Comparison of ENCODE assay signal across 12 cellular contexts in the genomic region with DNA sequence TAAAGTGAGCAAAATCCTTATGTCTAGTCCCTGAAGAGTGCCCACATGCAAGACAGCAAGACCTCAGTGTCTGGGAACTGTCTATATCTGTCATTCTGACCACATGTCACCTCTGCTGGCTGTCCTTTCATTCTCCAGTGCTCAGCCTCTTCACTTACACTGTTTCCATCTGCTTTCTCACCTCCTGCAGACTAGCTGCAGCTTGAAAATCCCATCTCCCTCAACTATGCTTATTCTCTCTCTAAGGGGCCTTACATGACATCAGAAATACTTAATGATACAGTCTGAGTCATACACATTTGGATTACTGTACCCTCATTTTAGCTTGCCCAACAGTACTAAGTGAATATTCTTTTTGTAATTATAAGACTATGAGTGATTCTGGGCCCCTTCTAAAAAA.
DNase-seq lines count a peak whose midpoint lies in the region; ATAC-seq and TF ChIP-seq lines count a peak whose summit lies in the region.
"Had no signal": no experiment of that assay in that cellular context is flagged by ENCODE, and none has a peak within 500 bp of the region (broad histone marks: within the 10 kb centered on the region; RNA-seq: fewer than 3 reads in every experiment).

No MANE protein-coding gene starts in this region.

- H3K27me3 ChIP-seq in breast epithelium = no peaks in the 10 kb centered on the region
- H3K27me3 ChIP-seq in PC-3 (ENCODE audit: low read length) = no peaks in the 10 kb centered on the region
- H3K27me3 ChIP-seq in foreskin keratinocyte = no peaks in the 10 kb centered on the region
- H3K27me3 ChIP-seq: right lobe of liver had no signal

- TF ChIP-seq CTCF in MCF 10A (IDR thresholded peaks at IDR 0.05; ENCODE audit: unreplicated experiment) (no peak), breast epithelium (IDR thresholded peaks at IDR 0.05) (no peak), PC-3 (conservative IDR thresholded peaks at IDR 0.05; ENCODE audit: low read depth, low read length) (no peak), foreskin keratinocyte (conservative IDR thresholded peaks at IDR 0.05) (no peak)

- intact Hi-C loops in MCF 10A (cut with micrococcal nuclease) (no loop called here), breast epithelium (cut with DNase I; ENCODE audit: low total_unique reads) (no loop called here), PC-3 (cut with micrococcal nuclease) (loop anchor here (10.0 kb wide), 1 partner anchor 487 kb away; no protein-coding TSS in a partner anchor)

- TF ChIP-seq POLR2A in breast epithelium (IDR thresholded peaks at IDR 0.05) = no peak

- H3K27me3 Mint-ChIP-seq in MCF 10A (ENCODE audit: insufficient read depth, unreplicated experiment) = no peaks in the 10 kb centered on the region

- H3K27ac ChIP-seq in breast epithelium (no peak overlapping the region), PC-3 (ENCODE audit: low read length) (no peak overlapping the region), foreskin keratinocyte (peak overlapping the region; percentile 0)
- H3K27ac ChIP-seq: right lobe of liver had no signal

- H4K20me1 ChIP-seq in PC-3 (ENCODE audit: low read length) = no peaks in the 10 kb centered on the region

- H3K4me1 Mint-ChIP-seq in MCF 10A (ENCODE audit: insufficient read depth, unreplicated experiment) = peaks cover 25% of the 10 kb centered on the region

- H3F3A ChIP-seq in PC-3 (ENCODE audit: low read length, unreplicated experiment) = no peaks in the 10 kb centered on the region

- H3K9me3 ChIP-seq in breast epithelium (no peaks in the 10 kb centered on the region), PC-3 (ENCODE audit: low read length) (no peaks in the 10 kb centered on the region)
- H3K9me3 ChIP-seq: right lobe of liver had no signal

- no peak overlapping the region for H3K9ac ChIP-seq in PC-3 (ENCODE audit: low read length)

- H3K36me3 ChIP-seq in breast epithelium (no peaks in the 10 kb centered on the region), PC-3 (ENCODE audit: low read depth, low read length) (no peaks in the 10 kb centered on the region)
- H3K36me3 ChIP-seq: right lobe of liver had no signal

- no peak overlapping the region for H2AFZ ChIP-seq in PC-3 (ENCODE audit: low read length)

- DNase-seq in MCF 10A (ENCODE audit: unreplicated experiment) (peak; percentile 19), breast epithelium (ENCODE audit: low spot score in 2 of 2) (no peak), PC-3 (peak; percentile 7), foreskin keratinocyte (peak; percentile 34 to 66), T1000 (lab: John Stamatoyannopoulos, UW) (no peak), HuH-7.5 (ENCODE audit: low spot score) (no peak)
- DNase-seq in stimulated activated naive CD8-positive, alpha-beta T cell treated with anti-CD3 and anti-CD28 coated beads, Interleukin-15, Interleukin-2, amounts not matched to agents 100 U/mL and 50 U/mL, for 24 hours = no peak
- DNase-seq: activated CD4-positive, alpha-beta T cell treated with anti-CD3 and anti-CD28 coated beads for 48 hours; NCI-H2227 treated with DMSO at 0.1 percent for 48 hours; right lobe of liver had no signal

- H3K9me3 Mint-ChIP-seq in MCF 10A (ENCODE audit: unreplicated experiment) = no peaks in the 10 kb centered on the region

- 0 out of 2 replicates have a peak overlapping the region, but pooled peaks have one; percentile 24 for H3K4me2 ChIP-seq in PC-3 (ENCODE audit: low read length)

- no peaks in the 10 kb centered on the region for H3K9me2 ChIP-seq in PC-3 (replicated peaks; ENCODE audit: low read length)

- POLR2A ChIA-PET in MCF 10A (lab: Yijun Ruan, JAX) = interaction anchor here (0.6 to 1.0 kb wide), 4 partner anchors 8 to 668 kb away, joined by 3 to 4 read pairs (median 3); no protein-coding TSS in a partner anchor
- POLR2A ChIA-PET in PC-3 (lab: Charles Lee; ENCODE audit: unreplicated experiment) = no interaction called here

- H3K4me1 ChIP-seq in breast epithelium (no peaks in the 10 kb centered on the region), PC-3 (ENCODE audit: insufficient read depth, low read length) (peaks cover 31% of the 10 kb centered on the region), foreskin keratinocyte (peaks cover 12% of the 10 kb centered on the region)
- H3K4me1 ChIP-seq: right lobe of liver had no signal

- no peak overlapping the region for H3K27ac Mint-ChIP-seq in MCF 10A (ENCODE audit: low read depth, unreplicated experiment)

- BruUV-seq in MCF 10A (replicated peaks; lab: Mats Ljungman, UMichigan) = no TSS peak
- no TSS peak for BruUV-seq in PC-3 (replicated peaks; lab: Mats Ljungman, UMichigan)

- CTCF ChIA-PET in MCF 10A (lab: Yijun Ruan, JAX) (interaction anchor here (0.6 to 1.3 kb wide), 3 partner anchors 8 to 60 kb away, joined by 3 read pairs; no protein-coding TSS in a partner anchor), PC-3 (lab: Charles Lee) (no interaction called here)

- no peak overlapping the region for H3K4me3 ChIP-seq in breast epithelium
- H3K4me3 ChIP-seq in PC-3 (ENCODE audit: low read length) = no peak overlapping the region
- H3K4me3 ChIP-seq: K562, right lobe of liver had no signal

- no peak overlapping the region for H3K4me3 Mint-ChIP-seq in MCF 10A (ENCODE audit: unreplicated experiment)

- no peaks in the 10 kb centered on the region for H3K36me3 Mint-ChIP-seq in MCF 10A (ENCODE audit: insufficient read depth, unreplicated experiment)

- ATAC-seq in PC-3 (no peak), foreskin keratinocyte (peak; percentile 68), GM18502 (IDR thresholded peaks at IDR 0.05; ENCODE audit: poor library complexity, unreplicated experiment) (no peak)
- ATAC-seq in stimulated activated naive CD8-positive, alpha-beta T cell treated with anti-CD3 and anti-CD28 coated beads, Interleukin-15, Interleukin-2, amounts not matched to agents 100 U/mL and 50 U/mL, for 24 hours = peak; percentile 33
- ATAC-seq: K562 had no signal

- H3K79me2 ChIP-seq in PC-3 (ENCODE audit: low read length) = no peaks in the 10 kb centered on the region

Comparison
In these comparisons a context has a peak if more than half of its experiments do, and no peak if none do; other contexts are left out.
1. DNase-seq: peak in MCF 10A (single experiment), PC-3 (single experiment) and foreskin keratinocyte (2 of 2); none in breast epithelium (0 of 2), stimulated activated naive CD8-positive, alpha-beta T cell treated with anti-CD3 and anti-CD28 coated beads, Interleukin-15, Interleukin-2, amounts not matched to agents 100 U/mL and 50 U/mL, for 24 hours (single experiment), T1000 (single experiment) and HuH-7.5 (single experiment).
2. ATAC-seq: peak in foreskin keratinocyte (single experiment) and stimulated activated naive CD8-positive, alpha-beta T cell treated with anti-CD3 and anti-CD28 coated beads, Interleukin-15, Interleukin-2, amounts not matched to agents 100 U/mL and 50 U/mL, for 24 hours (single experiment); none in PC-3 (single experiment) and GM18502 (single experiment).